17 cellular contexts compared by ENCODE assay signal in the genomic region with DNA sequence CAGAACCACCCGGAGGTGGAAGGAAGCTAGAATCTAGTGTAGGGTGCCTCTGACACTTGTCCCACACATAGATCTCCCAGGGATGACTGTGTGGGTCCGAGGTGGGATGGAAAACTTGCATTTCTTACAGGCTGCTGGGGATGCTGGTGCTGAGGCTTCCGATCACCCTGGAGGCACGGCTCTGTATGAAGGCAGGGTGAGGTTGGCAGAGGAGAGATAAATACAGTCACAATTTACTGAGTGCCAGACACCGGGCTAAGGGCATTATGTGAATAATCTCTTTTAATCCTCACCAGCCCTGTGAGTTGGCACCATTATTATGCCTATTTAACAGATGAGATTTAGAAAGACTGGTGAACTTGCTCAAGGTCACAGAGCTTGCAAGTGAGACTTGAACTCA.
DNase-seq lines count a peak whose midpoint lies in the region; ATAC-seq and TF ChIP-seq lines count a peak whose summit lies in the region.
"Had no signal": no experiment of that assay in that cellular context is flagged by ENCODE, and none has a peak within 500 bp of the region (broad histone marks: within the 10 kb centered on the region; RNA-seq: fewer than 3 reads in every experiment).

No MANE protein-coding gene starts in this region.

- no peak overlapping the region for H4K5ac ChIP-seq in IMR-90 (ENCODE audit: low read depth, low read length)

- H3K27ac ChIP-seq in IMR-90 (ENCODE audit: insufficient read depth, low read length) (no peak overlapping the region), left lung (peak overlapping the region; percentile 78 to 87), subcutaneous abdominal adipose tissue (ENCODE audit: low read depth, low read length) (peak overlapping the region; percentile 90), Karpas-422 (ENCODE audit: low read length) (no peak overlapping the region)
- H3K27ac ChIP-seq: neural progenitor cell, thyroid gland had no signal

- no peaks in the 10 kb centered on the region for H3K9me2 ChIP-seq in Karpas-422 (replicated peaks; ENCODE audit: insufficient read depth, low read length)

- H3K27me3 Mint-ChIP-seq in activated naive CD8-positive, alpha-beta T cell treated with anti-CD3 and anti-CD28 coated beads for 36 hours, result no peaks in the 10 kb centered on the region

- in situ Hi-C loops in IMR-90 (cut with MboI; ENCODE audit: low sequenced_read_pairs), result no loop called here

- H2AK9ac ChIP-seq in IMR-90 (replicated peaks; ENCODE audit: low read depth, low read length, poor library complexity), result peak overlapping the region; percentile 56

- no peaks in the 10 kb centered on the region for H3K79me1 ChIP-seq in IMR-90 (ENCODE audit: low read depth in 1 of 2, low read length in 2 of 2)

- no peak overlapping the region for H3K4me3 ChIP-seq in IMR-90 (ENCODE audit: insufficient read depth, low read depth, low read length)
- no peak overlapping the region for H3K4me3 ChIP-seq in left lung
- H3K4me3 ChIP-seq in subcutaneous abdominal adipose tissue (ENCODE audit: low read depth in 1 of 5, low read length in 5 of 5), result peak overlapping the region in 2 of 5 donors; percentile 53
- H3K4me3 ChIP-seq in Karpas-422 (ENCODE audit: low read length), result no peak overlapping the region
- H3K4me3 ChIP-seq: MG63, neural progenitor cell, thyroid gland had no signal

- no peak overlapping the region for H3K4me3 Mint-ChIP-seq in activated naive CD8-positive, alpha-beta T cell treated with anti-CD3 and anti-CD28 coated beads for 36 hours
- H3K4me3 Mint-ChIP-seq: neural progenitor cell had no signal

- peaks cover 28% of the 10 kb centered on the region for H3K4me1 Mint-ChIP-seq in activated naive CD8-positive, alpha-beta T cell treated with anti-CD3 and anti-CD28 coated beads for 36 hours

- H2BK20ac ChIP-seq in IMR-90 (ENCODE audit: low read depth, low read length), result no peak overlapping the region

- TF ChIP-seq RAD21 in IMR-90 (IDR thresholded peaks at IDR 0.05; ENCODE audit: low read length), result no peak

- no peak overlapping the region for H2BK15ac ChIP-seq in IMR-90 (ENCODE audit: low read depth, low read length)

- no peak overlapping the region for H3K18ac ChIP-seq in IMR-90 (ENCODE audit: low read depth, low read length)

- H2BK5ac ChIP-seq in IMR-90 (ENCODE audit: low read depth, low read length, poor library complexity, severe bottlenecking), result no peak overlapping the region

- H3K23ac ChIP-seq in IMR-90 (ENCODE audit: low read depth, low read length), result no peak overlapping the region

- H3K27me3 ChIP-seq in IMR-90 (ENCODE audit: control insufficient read depth, insufficient read depth, low read length), result no peaks in the 10 kb centered on the region
- H3K27me3 ChIP-seq in left lung, result no peaks in the 10 kb centered on the region
- H3K27me3 ChIP-seq in subcutaneous abdominal adipose tissue (ENCODE audit: control insufficient read depth in 5 of 5, insufficient read depth in 4 of 5, low read length in 5 of 5), result no peaks in the 10 kb centered on the region
- H3K27me3 ChIP-seq in Karpas-422 (ENCODE audit: low read length), result no peaks in the 10 kb centered on the region
- H3K27me3 ChIP-seq: MG63, neural progenitor cell, thyroid gland had no signal

- H3K9me1 ChIP-seq in IMR-90 (ENCODE audit: insufficient read depth, low read length), result no peaks in the 10 kb centered on the region

- no peak for TF ChIP-seq POLR2A in IMR-90 (IDR thresholded peaks at IDR 0.05; ENCODE audit: low read depth, low read length)

- TF ChIP-seq CTCF in IMR-90 (conservative IDR thresholded peaks at IDR 0.05; ENCODE audit: low read depth, low read length) (no peak), left lung (IDR thresholded peaks at IDR 0.05) (no peak)

- H4K20me1 ChIP-seq in IMR-90 (ENCODE audit: insufficient read depth, low read length) (no peaks in the 10 kb centered on the region), Karpas-422 (ENCODE audit: insufficient read depth, low read depth, low read length) (no peaks in the 10 kb centered on the region)

- peak overlapping the region; percentile 3 for H2AFZ ChIP-seq in IMR-90 (replicated peaks; ENCODE audit: low read length, poor library complexity)
- H2AFZ ChIP-seq in Karpas-422 (ENCODE audit: low read length), result no peak overlapping the region

- no peak overlapping the region for H4K91ac ChIP-seq in IMR-90 (ENCODE audit: insufficient read depth, low read depth, low read length)

- H3K14ac ChIP-seq in IMR-90 (replicated peaks; ENCODE audit: low read depth, low read length), result no peak overlapping the region

- ATAC-seq in IMR-90 (ENCODE audit: low read depth) (no peak), left lung (no peak)
- ATAC-seq: Panc1 had no signal

- H2AK5ac ChIP-seq in IMR-90 (ENCODE audit: low read depth, low read length), result no peak overlapping the region

- H3K36me3 ChIP-seq in IMR-90 (ENCODE audit: control insufficient read depth, insufficient read depth, low read length) (no peaks in the 10 kb centered on the region), left lung (no peaks in the 10 kb centered on the region), subcutaneous abdominal adipose tissue (ENCODE audit: control insufficient read depth in 5 of 5, insufficient read depth in 5 of 5, low read length in 5 of 5) (no peaks in the 10 kb centered on the region), Karpas-422 (ENCODE audit: insufficient read depth, low read length) (no peaks in the 10 kb centered on the region)
- H3K36me3 ChIP-seq: BE2C, MG63, neural progenitor cell, thyroid gland had no signal

- POLR2A ChIA-PET in IMR-90 (lab: Charles Lee; ENCODE audit: unreplicated experiment), result no interaction called here

- H3K4me1 ChIP-seq in IMR-90 (ENCODE audit: control insufficient read depth, insufficient read depth, low read length) (peaks cover 9% of the 10 kb centered on the region), left lung (peaks cover 9 to 59% of the 10 kb centered on the region in 2 donors), subcutaneous abdominal adipose tissue (ENCODE audit: control insufficient read depth in 5 of 5, insufficient read depth in 5 of 5, low read length in 5 of 5) (peaks cover 14 to 27% (median 20%) of the 10 kb centered on the region in 5 donors), Karpas-422 (ENCODE audit: low read length) (no peaks in the 10 kb centered on the region)
- H3K4me1 ChIP-seq: BE2C, neural progenitor cell had no signal

- H4K8ac ChIP-seq in IMR-90 (ENCODE audit: low read depth in 2 of 2, low read length in 2 of 2), result no peak overlapping the region

- CTCF ChIA-PET in IMR-90 (lab: Yijun Ruan, JAX), result no interaction called here

- no peak overlapping the region for H2BK120ac ChIP-seq in IMR-90 (ENCODE audit: low read depth, low read length)

- H3K79me2 ChIP-seq in Karpas-422 (ENCODE audit: low read length), result no peaks in the 10 kb centered on the region

- DNase-seq in IMR-90, result no peak
- no peak for DNase-seq in activated naive CD8-positive, alpha-beta T cell treated with anti-CD3 and anti-CD28 coated beads for 36 hours
- DNase-seq in left lung, result no peak
- no peak for DNase-seq in LoVo (ENCODE audit: low spot score)
- DNase-seq in Karpas-422, result no peak
- no peak for DNase-seq in activated gamma-delta T cell treated with Interleukin-2 at 50 U/mL for 16 hours
- DNase-seq in NCI-H146 treated with DMSO at 0.1 percent for 48 hours (lab: John Stamatoyannopoulos, UW; ENCODE audit: unreplicated experiment), result no peak
- DNase-seq: activated naive CD4-positive, alpha-beta T cell; erythroblast; NCI-H2081; SW 1271 had no signal

- no peak overlapping the region for H3K4ac ChIP-seq in IMR-90 (ENCODE audit: low read depth, low read length)

- H3K9me3 Mint-ChIP-seq in activated naive CD8-positive, alpha-beta T cell treated with anti-CD3 and anti-CD28 coated beads for 36 hours, result no peaks in the 10 kb centered on the region
- H3K9me3 Mint-ChIP-seq: neural progenitor cell had no signal

- H3K36me3 Mint-ChIP-seq in activated naive CD8-positive, alpha-beta T cell treated with anti-CD3 and anti-CD28 coated beads for 36 hours, result no peaks in the 10 kb centered on the region
- H3K36me3 Mint-ChIP-seq: neural progenitor cell had no signal

- no peak overlapping the region for H3K56ac ChIP-seq in IMR-90 (ENCODE audit: extremely low read depth, insufficient read depth, low read length)

- WGBS in IMR-90 (ENCODE audit: extremely low coverage in 2 of 2, insufficient read length in 1 of 2), 2 experiments, result no CpG with 5 or more reads among the region's 5 CpGs

- intact Hi-C loops in IMR-90 (cut with micrococcal nuclease) (loop anchor here (10.0 kb wide), 1 partner anchor 247 kb away; the partner anchor contains the start of gene RREB1), left lung (cut with DNase I) (no loop called here)

- dilution Hi-C loops in IMR-90 (cut with HindIII; ENCODE audit: low sequenced_read_pairs, unreplicated experiment), result no loop called here

- peak overlapping the region; percentile 47 for H3K27ac Mint-ChIP-seq in activated naive CD8-positive, alpha-beta T cell treated with anti-CD3 and anti-CD28 coated beads for 36 hours

- H3K9ac ChIP-seq in IMR-90 (ENCODE audit: low read depth, low read length) (no peak overlapping the region), subcutaneous abdominal adipose tissue (ENCODE audit: low read length in 5 of 5) (peak overlapping the region; percentile 0 to 82 (median 72)), Karpas-422 (ENCODE audit: low read length) (no peak overlapping the region)
- H3K9ac ChIP-seq: neural progenitor cell had no signal

- no peaks in the 10 kb centered on the region for H3K9me3 ChIP-seq in IMR-90 (ENCODE audit: control insufficient read depth, insufficient read depth, low read length)
- no peaks in the 10 kb centered on the region for H3K9me3 ChIP-seq in left lung
- no peaks in the 10 kb centered on the region for H3K9me3 ChIP-seq in subcutaneous abdominal adipose tissue (ENCODE audit: control insufficient read depth in 5 of 5, low read length in 5 of 5)
- H3K9me3 ChIP-seq in Karpas-422 (ENCODE audit: low read length), result no peaks in the 10 kb centered on the region
- H3K9me3 ChIP-seq: BE2C, MG63, thyroid gland had no signal

- H3K4me2 ChIP-seq in IMR-90 (ENCODE audit: low read depth, low read length), result no peak overlapping the region
- no peak overlapping the region for H3K4me2 ChIP-seq in Karpas-422 (ENCODE audit: low read depth, low read length, poor library complexity, severe bottlenecking)

- BruUV-seq in IMR-90 (replicated peaks; lab: Mats Ljungman, UMichigan), result no TSS peak

TF ChIP-seq in IMR-90, 13 proteins besides CTCF, POLR2A, EP300 and RAD21:
- TF ChIP-seq SMC3 (IDR thresholded peaks at IDR 0.05; ENCODE audit: low read depth, low read length), result no peak

Comparison
In these comparisons a context has a peak if more than half of its experiments do, and no peak if none do; other contexts are left out.
1. H3K27ac ChIP-seq: peak in left lung (2 of 2) and subcutaneous abdominal adipose tissue (single experiment); none in IMR-90 (single experiment) and Karpas-422 (single experiment).
2. H3K9ac ChIP-seq: peak in subcutaneous abdominal adipose tissue (5 of 5); none in IMR-90 (single experiment) and Karpas-422 (single experiment).